Comparison of ENCODE assay signal across 10 cellular contexts in the genomic region with DNA sequence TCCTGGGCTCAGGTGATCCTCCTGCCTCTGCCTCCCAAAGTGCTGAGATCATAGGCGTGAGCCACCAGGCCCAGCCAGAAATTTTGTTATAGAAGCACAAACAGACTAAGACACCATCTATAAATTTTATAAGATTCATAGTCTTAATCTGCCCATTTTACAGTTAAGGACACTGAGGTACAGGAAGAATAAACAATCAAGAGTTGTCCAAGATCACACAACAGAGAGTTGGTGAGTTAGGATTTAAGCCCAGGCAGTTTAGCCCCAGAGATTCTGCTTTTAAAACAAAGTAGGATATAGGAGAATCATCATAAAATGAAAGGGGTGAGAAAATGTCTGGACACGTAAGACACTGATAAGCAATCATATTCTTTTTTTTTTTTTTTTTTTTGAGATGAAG. TPM values are rescaled to one million over a fixed set of nuclear protein-coding genes. Genes with fewer than 3 reads are reported as not detected.
"Had no signal": no experiment of that assay in that cellular context is flagged by ENCODE, and none has a peak within 500 bp of the region (broad histone marks: within the 10 kb centered on the region; RNA-seq: fewer than 3 reads in every experiment).

No MANE protein-coding gene starts in this region.

- H2AFZ ChIP-seq: GM23338 had no signal

- ATAC-seq: GM23338, HepG2 had no signal

- H3K4me2 ChIP-seq: GM23338 had no signal

- DNase-seq: H9, HCEC 1CT, KG1 had no signal

- H3K4me3 ChIP-seq: GM23338 had no signal

- FAIRE-seq: H1, H54, HepG2 had no signal

- H3K27ac ChIP-seq: HL-60 had no signal

RNA-seq across cellular contexts. Expression of a gene that starts 6.8 kb away (rescaled TPM):
- total RNA-seq: GM23338, H1, H9, HepG2, HT1080 had no signal
- polyA plus RNA-seq: H1, HepG2, IgD-negative memory B cell had no signal

RNA-seq across cellular contexts. Expression of a gene that starts 36.2 kb away (rescaled TPM):
- total RNA-seq: GM23338, H1, H9, HT1080 had no signal
- polyA plus RNA-seq: GM23338, H1, IgD-negative memory B cell had no signal
